Comparison of ENCODE assay signal across 20 cellular contexts in genomic region chr6:30348957-30349356, GRCh38.
"Had no signal": no experiment of that assay in that cellular context is flagged by ENCODE, and none has a peak within 500 bp of the region (broad histone marks: within the 10 kb centered on the region; RNA-seq: fewer than 3 reads in every experiment).

No MANE protein-coding gene starts in this region.

- DNase-seq: activated CD4-positive, alpha-beta T cell treated with anti-CD3 and anti-CD28 coated beads for 1 hour; activated CD8-positive, alpha-beta memory T cell treated with anti-CD3 and anti-CD28 coated beads for 24 hours; activated CD8-positive, alpha-beta memory T cell treated with anti-CD3 and anti-CD28 coated beads, Interleukin-2, amount 50 U/mL, for 48 hours; activated effector memory CD4-positive, alpha-beta T cell treated with anti-CD3 and anti-CD28 coated beads, Interleukin-2, amount 50 U/mL, for 16 hours; activated T-cell treated with anti-CD3 and anti-CD28 coated beads, Interleukin-2, amount 50 U/mL, for 48 hours; cerebellar nuclear complex; cortex of kidney; effector CD4-positive, alpha-beta T cell; gastrocnemius medialis; head of caudate nucleus; left ventricle myocardium inferior; mammary epithelial cell; retina; spleen; stimulated activated CD4-positive, alpha-beta T cell treated with anti-CD3 and anti-CD28 coated beads, Interleukin-4, amount 100 ng/mL, for 4 hours; stimulated activated naive CD4-positive, alpha-beta T cell; T1000; thyroid gland; WERI-Rb-1 had no signal

- H3K27ac Mint-ChIP-seq: activated naive CD4-positive, alpha-beta T cell treated with anti-CD3 and anti-CD28 coated beads, Interleukin-2, amount 50 U/mL, for 24 hours had no signal

- H3K9me3 ChIP-seq: gastrocnemius medialis, left ventricle myocardium inferior, spleen, thyroid gland had no signal

- H3K4me3 Mint-ChIP-seq: activated naive CD4-positive, alpha-beta T cell treated with anti-CD3 and anti-CD28 coated beads, Interleukin-2, amount 50 U/mL, for 24 hours had no signal

- H3K27me3 ChIP-seq: thyroid gland had no signal

- H3K27ac ChIP-seq: gastrocnemius medialis, left ventricle myocardium inferior, spleen, thyroid gland, WERI-Rb-1 had no signal

- H3K9me3 Mint-ChIP-seq: activated naive CD4-positive, alpha-beta T cell treated with anti-CD3 and anti-CD28 coated beads, Interleukin-2, amount 50 U/mL, for 24 hours had no signal

- H3K4me3 ChIP-seq: gastrocnemius medialis, left ventricle myocardium inferior, spleen, thyroid gland had no signal
